ENCODE assay signal across 8 cellular contexts in genomic region chr1:32273389-32274208, GRCh38. TPM values are rescaled to one million over a fixed set of nuclear protein-coding genes. Genes with fewer than 3 reads are reported as not detected.
A peak's percentile ranks its signal among the peaks of the same experiment; 100 is the strongest.
DNase-seq lines count a peak whose midpoint lies in the region; ATAC-seq and TF ChIP-seq lines count a peak whose summit lies in the region.

No MANE protein-coding gene starts in this region.

- peak overlapping the region; percentile 68 for H3K4me3 Mint-ChIP-seq in activated CD8-positive, alpha-beta T cell treated with anti-CD3 and anti-CD28 coated beads for 36 hours

- peak overlapping the region; percentile 53 for H3K4me3 ChIP-seq in iPS-15b (ENCODE audit: low read depth, low read length)

- H3K27me3 Mint-ChIP-seq in activated CD8-positive, alpha-beta T cell treated with anti-CD3 and anti-CD28 coated beads for 36 hours: no peaks in the 10 kb centered on the region

- H3K9me3 Mint-ChIP-seq in activated CD8-positive, alpha-beta T cell treated with anti-CD3 and anti-CD28 coated beads for 36 hours: no peaks in the 10 kb centered on the region

- H3K27me3 ChIP-seq in iPS-15b (ENCODE audit: control insufficient read depth, insufficient read depth, low read length): no peaks in the 10 kb centered on the region

- peaks cover 9% of the 10 kb centered on the region for H3K4me1 ChIP-seq in iPS-15b (ENCODE audit: control insufficient read depth, insufficient read depth, low read length)

- H3K36me3 Mint-ChIP-seq in activated CD8-positive, alpha-beta T cell treated with anti-CD3 and anti-CD28 coated beads for 36 hours (ENCODE audit: low read depth): peaks cover 65% of the 10 kb centered on the region

- H3K36me3 ChIP-seq in iPS-15b (ENCODE audit: control insufficient read depth, insufficient read depth, low read length): no peaks in the 10 kb centered on the region

- H3K9me3 ChIP-seq in iPS-15b (ENCODE audit: control insufficient read depth, insufficient read depth, low read length): no peaks in the 10 kb centered on the region

- H3K9ac ChIP-seq in iPS-15b (ENCODE audit: low read depth, low read length): no peak overlapping the region

- peaks cover 58% of the 10 kb centered on the region for H3K4me1 Mint-ChIP-seq in activated CD8-positive, alpha-beta T cell treated with anti-CD3 and anti-CD28 coated beads for 36 hours (ENCODE audit: low read depth)

- peak; percentile 93 for ATAC-seq in activated CD8-positive, alpha-beta T cell treated with anti-CD3 and anti-CD28 coated beads for 36 hours
- no peak for ATAC-seq in HG03342 (IDR thresholded peaks at IDR 0.05; ENCODE audit: unreplicated experiment)

- peak overlapping the region; percentile 89 for H3K27ac Mint-ChIP-seq in activated CD8-positive, alpha-beta T cell treated with anti-CD3 and anti-CD28 coated beads for 36 hours

- CTCF ChIA-PET in activated CD8-positive, alpha-beta T cell treated with anti-CD3 and anti-CD28 coated beads for 36 hours (lab: Charles Lee): interaction anchor here (0.9 to 1.6 kb wide), 2 partner anchors 9 to 25 kb away, joined by 3 to 4 read pairs; no protein-coding TSS in a partner anchor

- intact Hi-C loops in activated CD8-positive, alpha-beta T cell treated with anti-CD3 and anti-CD28 coated beads for 36 hours (cut with micrococcal nuclease): no loop called here

- POLR2A ChIA-PET in activated CD8-positive, alpha-beta T cell treated with anti-CD3 and anti-CD28 coated beads for 36 hours (lab: Charles Lee): interaction anchor here (0.8 to 2.7 kb wide), 10 partner anchors 10 to 62 kb away, joined by 3 to 17 read pairs (median 6); partner anchors contain the start of genes HDAC1, LCK and MARCKSL1

- DNase-seq in CD1c-positive myeloid dendritic cell (ENCODE audit: extremely low spot score) (peak; percentile 36), NCI-H1436 (lab: John Stamatoyannopoulos, UW) (peak; percentile 88), medulla oblongata (ENCODE audit: extremely low spot score) (no peak), cerebellum (ENCODE audit: low spot score) (no peak)
- DNase-seq in activated CD8-positive, alpha-beta T cell treated with anti-CD3 and anti-CD28 coated beads for 36 hours: peak; percentile 95
- DNase-seq in stimulated activated CD8-positive, alpha-beta memory T cell treated with anti-CD3 and anti-CD28 coated beads, Interleukin-7, amount 100 ng/mL, for 1 hour (ENCODE audit: low read depth in 2 of 2): peak; percentile 61 to 68

- TF ChIP-seq CTCF in activated CD8-positive, alpha-beta T cell treated with anti-CD3 and anti-CD28 coated beads for 36 hours (IDR thresholded peaks at IDR 0.05): no peak

RNA-seq across cellular contexts. Expression of gene HDAC1, which starts 18.3 kb away (rescaled TPM):
- 100 to 1,000 TPM; 126 to 127 TPM for total RNA-seq in activated CD8-positive, alpha-beta T cell treated with anti-CD3 and anti-CD28 coated beads for 36 hours
- 21.2 TPM for total RNA-seq in cerebellum

RNA-seq across cellular contexts. Expression of gene LCK, which starts 22.5 kb away (rescaled TPM):
- 100 to 1,000 TPM; 289 to 292 TPM for total RNA-seq in activated CD8-positive, alpha-beta T cell treated with anti-CD3 and anti-CD28 coated beads for 36 hours
- 0.64 TPM for total RNA-seq in cerebellum

RNA-seq across cellular contexts. Expression of gene FAM167B, which starts 26.6 kb away (rescaled TPM):
- total RNA-seq in activated CD8-positive, alpha-beta T cell treated with anti-CD3 and anti-CD28 coated beads for 36 hours: under 1 TPM; 0.38 to 0.89 TPM
- 0.54 TPM for total RNA-seq in cerebellum

RNA-seq across cellular contexts. Expression of gene EIF3I, which starts 51.4 kb away (rescaled TPM):
- total RNA-seq in activated CD8-positive, alpha-beta T cell treated with anti-CD3 and anti-CD28 coated beads for 36 hours: 100 to 1,000 TPM; 328 to 335 TPM
- 64.5 TPM for total RNA-seq in cerebellum

RNA-seq across cellular contexts. Expression of gene TMEM234, which starts 51.4 kb away (rescaled TPM):
- total RNA-seq in activated CD8-positive, alpha-beta T cell treated with anti-CD3 and anti-CD28 coated beads for 36 hours: 1 to 10 TPM; 6.9 to 7.7 TPM
- total RNA-seq in cerebellum: 22.2 TPM

Comparison
In these comparisons a context has a peak if more than half of its experiments do, and no peak if none do; other contexts are left out.
1. DNase-seq: peak in CD1c-positive myeloid dendritic cell (single experiment), NCI-H1436 (single experiment), activated CD8-positive, alpha-beta T cell treated with anti-CD3 and anti-CD28 coated beads for 36 hours (single experiment) and stimulated activated CD8-positive, alpha-beta memory T cell treated with anti-CD3 and anti-CD28 coated beads, Interleukin-7, amount 100 ng/mL, for 1 hour (2 of 2); none in medulla oblongata (single experiment) and cerebellum (single experiment).
2. RNA of gene LCK, which starts 22.5 kb away (total RNA-seq): 289 to 292 TPM in activated CD8-positive, alpha-beta T cell treated with anti-CD3 and anti-CD28 coated beads for 36 hours; 0.64 TPM in cerebellum (single experiment); every median in the first group is over 100 times any median in the second.